Comparison of ENCODE assay signal across 23 cellular contexts in genomic region chr16:90043526-90043925, GRCh38. TPM values are rescaled to one million over a fixed set of nuclear protein-coding genes. Genes with fewer than 3 reads are reported as not detected.
"Had no signal": no experiment of that assay in that cellular context is flagged by ENCODE, and none has a peak within 500 bp of the region (broad histone marks: within the 10 kb centered on the region; RNA-seq: fewer than 3 reads in every experiment).

No MANE protein-coding gene starts in this region.

- H3K27ac ChIP-seq: ascending aorta, gastrocnemius medialis, right atrium auricular region had no signal

- H3K27me3 ChIP-seq: ascending aorta, right atrium auricular region had no signal

- ATAC-seq: effector memory CD8-positive, alpha-beta T cell; gastrocnemius medialis; left lobe of liver; natural killer cell had no signal

- H3K9me3 Mint-ChIP-seq: activated naive CD4-positive, alpha-beta T cell treated with anti-CD3 and anti-CD28 coated beads, Interleukin-2, amount 10 ng/mL, durations not matched to agents 7 days and 5 days; activated T-helper 2 cell treated with anti-CD3 and anti-CD28 coated beads, Interferon-gamma antibody, Interleukin-2, Interleukin-4, amounts not matched to agents 10 μg/mL and 5 μg/mL and 100 μg/mL, durations not matched to agents 14 hours and 24 hours and 36 hours; dendritic cell treated with granulocyte-macrophage colony-stimulating factor and Interleukin-4, amounts not matched to agents 40 ng/mL and 50 ng/mL, for 4 days; effector memory CD8-positive, alpha-beta T cell; memory B cell; natural killer cell had no signal

- H3K4me3 Mint-ChIP-seq: activated naive CD4-positive, alpha-beta T cell treated with anti-CD3 and anti-CD28 coated beads, Interleukin-2, amount 10 ng/mL, durations not matched to agents 7 days and 5 days; dendritic cell treated with granulocyte-macrophage colony-stimulating factor and Interleukin-4, amounts not matched to agents 40 ng/mL and 50 ng/mL, for 4 days; effector memory CD8-positive, alpha-beta T cell; memory B cell; natural killer cell had no signal

- H3K36me3 Mint-ChIP-seq: activated naive CD4-positive, alpha-beta T cell treated with anti-CD3 and anti-CD28 coated beads, Interleukin-2, amount 10 ng/mL, durations not matched to agents 7 days and 5 days; memory B cell; natural killer cell had no signal

- DNase-seq: activated CD4-positive, CD25-positive, alpha-beta regulatory T cell treated with anti-CD3 and anti-CD28 coated beads, Interleukin-2, amount 50 U/mL, for 72 hours; activated naive CD4-positive, alpha-beta T cell treated with anti-CD3 and anti-CD28 coated beads, Interleukin-2, amount 10 ng/mL, durations not matched to agents 7 days and 5 days; activated T-cell treated with anti-CD3 and anti-CD28 coated beads, Interleukin-2, amount 50 U/mL, for 1 hour; effector memory CD8-positive, alpha-beta T cell; gastrocnemius medialis; islet precursor cell; natural killer cell; nucleus accumbens; stimulated activated CD4-positive, alpha-beta T cell treated with anti-CD3 and anti-CD28 coated beads, Interleukin-15, amount 100 ng/mL, for 24 hours; stimulated activated CD4-positive, alpha-beta T cell treated with anti-CD3 and anti-CD28 coated beads, Interleukin-4, amount 100 ng/mL, for 24 hours; stimulated activated naive CD4-positive, alpha-beta T cell; substantia nigra; trophoblast cell had no signal

- H3K4me3 ChIP-seq: ascending aorta, gastrocnemius medialis, right atrium auricular region, skin epidermis had no signal

- H3K27ac Mint-ChIP-seq: activated naive CD4-positive, alpha-beta T cell treated with anti-CD3 and anti-CD28 coated beads, Interleukin-2, amount 10 ng/mL, durations not matched to agents 7 days and 5 days; activated T-helper 2 cell treated with anti-CD3 and anti-CD28 coated beads, Interferon-gamma antibody, Interleukin-2, Interleukin-4, amounts not matched to agents 10 μg/mL and 5 μg/mL and 100 μg/mL, durations not matched to agents 14 hours and 24 hours and 36 hours; dendritic cell treated with granulocyte-macrophage colony-stimulating factor and Interleukin-4, amounts not matched to agents 40 ng/mL and 50 ng/mL, for 4 days; effector memory CD8-positive, alpha-beta T cell; memory B cell; natural killer cell; progenitor cell of endocrine pancreas had no signal

- H3K9me3 ChIP-seq: ascending aorta, gastrocnemius medialis, right atrium auricular region had no signal

RNA-seq across cellular contexts. Expression of gene PRDM7, which starts 33.6 kb away (rescaled TPM):
- total RNA-seq: activated T-helper 2 cell treated with anti-CD3 and anti-CD28 coated beads, Interferon-gamma antibody, Interleukin-2, Interleukin-4, amounts not matched to agents 10 μg/mL and 5 μg/mL and 100 μg/mL, durations not matched to agents 14 hours and 24 hours and 36 hours; ascending aorta; bronchial epithelial cell; cerebellum; gastrocnemius medialis; left lobe of liver; natural killer cell; progenitor cell of endocrine pancreas; right atrium auricular region had no signal
